34 cellular contexts compared by ENCODE assay signal in the genomic region with DNA sequence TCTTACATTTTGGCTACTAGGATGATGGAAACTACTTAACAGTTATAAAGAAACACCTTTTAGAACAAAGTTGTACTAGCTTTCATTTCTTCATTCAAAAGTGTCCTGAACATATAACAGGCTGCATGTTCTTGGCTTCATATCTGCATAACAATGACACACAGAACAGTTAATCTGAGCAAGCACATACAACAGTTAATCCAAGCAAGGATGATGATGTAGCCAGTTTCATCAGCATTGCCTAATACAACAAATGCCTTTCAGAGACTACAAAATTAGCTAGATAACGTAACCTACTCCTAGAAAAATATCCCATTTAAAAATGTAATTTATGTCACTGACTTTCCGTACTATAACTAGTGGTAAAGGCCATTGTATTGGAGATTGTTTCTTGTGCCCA.
"Had no signal": no experiment of that assay in that cellular context is flagged by ENCODE, and none has a peak within 500 bp of the region (broad histone marks: within the 10 kb centered on the region; RNA-seq: fewer than 3 reads in every experiment).

No MANE protein-coding gene starts in this region.

- H3K27ac Mint-ChIP-seq: activated CD4-positive, alpha-beta memory T cell treated with anti-CD3 and anti-CD28 coated beads for 36 hours; activated CD4-positive, alpha-beta T cell treated with anti-CD3 and anti-CD28 coated beads for 36 hours; activated CD4-positive, alpha-beta T cell treated with anti-CD3 and anti-CD28 coated beads, Interleukin-2, amount 10 ng/mL, durations not matched to agents 24 days and 14 days; activated CD8-positive, alpha-beta memory T cell treated with anti-CD3 and anti-CD28 coated beads, Interleukin-2, amount 10 ng/mL, durations not matched to agents 7 days and 5 days; activated CD8-positive, alpha-beta T cell treated with anti-CD3 and anti-CD28 coated beads, Interleukin-2, amount 10 ng/mL, durations not matched to agents 7 days and 5 days; activated naive CD4-positive, alpha-beta T cell treated with anti-CD3 and anti-CD28 coated beads, Interleukin-2, amount 50 U/mL, for 24 hours; activated naive CD8-positive, alpha-beta T cell treated with anti-CD3 and anti-CD28 coated beads for 36 hours; activated naive CD8-positive, alpha-beta T cell treated with anti-CD3 and anti-CD28 coated beads, Interleukin-2, amount 50 U/mL, for 24 hours; activated T-helper 1 cell treated with anti-CD3 and anti-CD28 coated beads, Interleukin-12 subunit alpha, Interleukin-12 subunit beta, Interleukin-2, Interleukin-4 antibody, amounts not matched to agents 30 ng/mL and 10 ng/mL and 1 ng/mL, durations not matched to agents 14 hours and 24 hours and 36 hours; activated T-helper 2 cell treated with anti-CD3 and anti-CD28 coated beads, Interferon-gamma antibody, Interleukin-2, Interleukin-4, amounts not matched to agents 10 μg/mL and 5 μg/mL and 100 μg/mL, durations not matched to agents 14 hours and 24 hours and 36 hours; brain; T-helper 17 cell; T-helper 2 cell treated with Interferon-gamma antibody and Interleukin-4, amounts not matched to agents 5 μg/mL and 100 μg/mL, for 36 hours had no signal

- H3K4me1 Mint-ChIP-seq: activated CD4-positive, alpha-beta T cell treated with anti-CD3 and anti-CD28 coated beads for 36 hours; activated CD4-positive, alpha-beta T cell treated with anti-CD3 and anti-CD28 coated beads, Interleukin-2, amount 10 ng/mL, durations not matched to agents 24 days and 14 days; activated CD8-positive, alpha-beta memory T cell treated with anti-CD3 and anti-CD28 coated beads, Interleukin-2, amount 10 ng/mL, durations not matched to agents 7 days and 5 days; activated naive CD4-positive, alpha-beta T cell treated with anti-CD3 and anti-CD28 coated beads, Interleukin-2, amount 50 U/mL, for 24 hours; activated naive CD8-positive, alpha-beta T cell treated with anti-CD3 and anti-CD28 coated beads, Interleukin-2, amount 50 U/mL, for 24 hours had no signal

- H3K4me3 Mint-ChIP-seq: activated CD4-positive, alpha-beta memory T cell treated with anti-CD3 and anti-CD28 coated beads for 36 hours; activated CD4-positive, alpha-beta T cell treated with anti-CD3 and anti-CD28 coated beads for 36 hours; activated CD4-positive, alpha-beta T cell treated with anti-CD3 and anti-CD28 coated beads, Interleukin-2, amount 10 ng/mL, durations not matched to agents 24 days and 14 days; activated CD8-positive, alpha-beta memory T cell treated with anti-CD3 and anti-CD28 coated beads, Interleukin-2, amount 10 ng/mL, durations not matched to agents 7 days and 5 days; activated CD8-positive, alpha-beta T cell treated with anti-CD3 and anti-CD28 coated beads, Interleukin-2, amount 10 ng/mL, durations not matched to agents 7 days and 5 days; activated naive CD4-positive, alpha-beta T cell treated with anti-CD3 and anti-CD28 coated beads, Interleukin-2, amount 50 U/mL, for 24 hours; activated naive CD8-positive, alpha-beta T cell treated with anti-CD3 and anti-CD28 coated beads for 36 hours; activated naive CD8-positive, alpha-beta T cell treated with anti-CD3 and anti-CD28 coated beads, Interleukin-2, amount 50 U/mL, for 24 hours; activated T-helper 1 cell treated with anti-CD3 and anti-CD28 coated beads, Interleukin-12 subunit alpha, Interleukin-12 subunit beta, Interleukin-2, Interleukin-4 antibody, amounts not matched to agents 30 ng/mL and 10 ng/mL and 1 ng/mL, durations not matched to agents 14 hours and 24 hours and 36 hours; brain; T-helper 17 cell; T-helper 2 cell treated with Interferon-gamma antibody and Interleukin-4, amounts not matched to agents 5 μg/mL and 100 μg/mL, for 36 hours had no signal

- H3K4me3 ChIP-seq: adrenal gland, ascending aorta, breast epithelium, cardiac muscle cell, colonic mucosa had no signal

- H3K27me3 Mint-ChIP-seq: activated CD4-positive, alpha-beta memory T cell treated with anti-CD3 and anti-CD28 coated beads for 36 hours; activated CD4-positive, alpha-beta T cell treated with anti-CD3 and anti-CD28 coated beads for 36 hours; activated CD4-positive, alpha-beta T cell treated with anti-CD3 and anti-CD28 coated beads, Interleukin-2, amount 10 ng/mL, durations not matched to agents 24 days and 14 days; activated CD8-positive, alpha-beta memory T cell treated with anti-CD3 and anti-CD28 coated beads, Interleukin-2, amount 10 ng/mL, durations not matched to agents 7 days and 5 days; activated naive CD4-positive, alpha-beta T cell treated with anti-CD3 and anti-CD28 coated beads, Interleukin-2, amount 50 U/mL, for 24 hours; activated naive CD8-positive, alpha-beta T cell treated with anti-CD3 and anti-CD28 coated beads for 36 hours; activated naive CD8-positive, alpha-beta T cell treated with anti-CD3 and anti-CD28 coated beads, Interleukin-2, amount 50 U/mL, for 24 hours; brain; T-helper 17 cell had no signal

- DNase-seq: activated CD4-positive, alpha-beta memory T cell treated with anti-CD3 and anti-CD28 coated beads for 36 hours; activated CD4-positive, alpha-beta T cell treated with anti-CD3 and anti-CD28 coated beads for 36 hours; activated CD4-positive, alpha-beta T cell treated with anti-CD3 and anti-CD28 coated beads, Interleukin-2, amount 10 ng/mL, durations not matched to agents 24 days and 14 days; activated CD4-positive, CD25-positive, alpha-beta regulatory T cell; activated CD4-positive, CD25-positive, alpha-beta regulatory T cell treated with anti-CD3 and anti-CD28 coated beads, Interleukin-2, amount 50 U/mL, for 72 hours; activated CD8-positive, alpha-beta memory T cell treated with anti-CD3 and anti-CD28 coated beads, Interleukin-2, amount 10 ng/mL, durations not matched to agents 7 days and 5 days; activated CD8-positive, alpha-beta memory T cell treated with anti-CD3 and anti-CD28 coated beads, Interleukin-2, amount 50 U/mL, for 4 hours; activated CD8-positive, alpha-beta T cell treated with anti-CD3 and anti-CD28 coated beads, Interleukin-2, amount 10 ng/mL, durations not matched to agents 7 days and 5 days; activated effector memory CD4-positive, alpha-beta T cell treated with anti-CD3 and anti-CD28 coated beads, Interleukin-2, amount 50 U/mL, for 16 hours; activated naive CD4-positive, alpha-beta T cell treated with Interleukin-2 at 50 U/mL for 16 hours; activated naive CD8-positive, alpha-beta T cell treated with anti-CD3 and anti-CD28 coated beads for 36 hours; activated naive CD8-positive, alpha-beta T cell treated with anti-CD3 and anti-CD28 coated beads, Interleukin-2, amount 50 U/mL, for 24 hours; activated T-cell treated with anti-CD3 and anti-CD28 coated beads, Interleukin-2, amount 50 U/mL, for 1 hour; activated T-cell treated with anti-CD3 and anti-CD28 coated beads, Interleukin-2, amount 50 U/mL, for 48 hours; adrenal gland; central memory CD4-positive, alpha-beta T cell; cerebellar nuclear complex; colonic mucosa; effector CD8-positive, alpha-beta T cell; foreskin fibroblast; head of caudate nucleus; T-helper 1 cell; T-helper 17 cell had no signal

- ATAC-seq: activated CD4-positive, alpha-beta T cell treated with anti-CD3 and anti-CD28 coated beads for 36 hours; activated CD8-positive, alpha-beta memory T cell treated with anti-CD3 and anti-CD28 coated beads, Interleukin-2, amount 10 ng/mL, durations not matched to agents 7 days and 5 days; activated CD8-positive, alpha-beta T cell treated with anti-CD3 and anti-CD28 coated beads, Interleukin-2, amount 10 ng/mL, durations not matched to agents 7 days and 5 days; activated naive CD8-positive, alpha-beta T cell treated with anti-CD3 and anti-CD28 coated beads, Interleukin-2, amount 50 U/mL, for 24 hours; T-helper 17 cell had no signal

- FAIRE-seq: endometrium, endothelial cell of umbilical vein, frontal cortex had no signal
